Comparison of ENCODE assay signal across 14 cellular contexts in the genomic region with DNA sequence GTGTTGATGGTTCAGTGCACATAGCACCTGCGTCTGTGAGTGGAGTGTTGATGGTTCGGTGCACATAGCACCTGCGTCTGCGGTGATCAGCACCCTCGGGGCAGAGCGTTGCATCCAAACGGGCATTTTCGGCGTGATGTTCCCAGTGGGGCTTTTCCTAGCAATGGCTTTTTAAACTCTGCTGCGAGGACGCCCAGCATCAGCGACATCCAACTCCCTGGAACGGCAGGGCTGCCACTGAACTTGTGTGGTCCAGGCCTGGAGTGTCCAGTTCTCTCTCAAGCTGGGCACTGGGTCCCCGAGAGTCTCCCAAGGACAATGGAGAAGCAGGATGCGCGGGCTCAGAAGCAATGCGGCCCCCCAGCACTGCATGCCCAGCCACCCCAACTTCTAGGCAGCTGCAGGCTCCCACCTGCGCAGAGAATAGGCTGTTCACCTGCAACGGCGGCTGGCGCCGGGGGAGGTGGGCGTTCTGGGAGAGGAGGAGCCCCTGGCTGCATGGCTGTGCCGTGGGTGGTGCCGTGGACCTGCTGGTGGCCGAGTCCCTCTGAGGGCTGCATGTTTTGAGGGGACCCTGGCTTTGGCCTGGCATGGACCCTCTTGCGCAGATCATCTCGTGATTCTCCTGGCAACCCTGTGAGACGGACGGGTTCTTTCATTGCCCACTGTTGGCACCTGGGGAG.
DNase-seq lines count a peak whose midpoint lies in the region; FAIRE-seq and TF ChIP-seq lines count a peak whose summit lies in the region.
"Had no signal": no experiment of that assay in that cellular context is flagged by ENCODE, and none has a peak within 500 bp of the region (broad histone marks: within the 10 kb centered on the region; RNA-seq: fewer than 3 reads in every experiment).

No MANE protein-coding gene starts in this region.

- no peaks in the 10 kb centered on the region for H3K9me3 ChIP-seq in BLaER1 treated with 17β-estradiol and CSF1 and Interleukin-3, amounts not matched to agents 10 nM and 100 nM (replicated peaks in 1 of 11)
- no peaks in the 10 kb centered on the region for H3K9me3 ChIP-seq in DOHH2 (ENCODE audit: control insufficient read depth, insufficient read depth, low read length)
- H3K9me3 ChIP-seq: tibial nerve had no signal

- no peak for FAIRE-seq in urothelium cell line (lab: Jason Lieb, UNC)

- H3F3A ChIP-seq in DOHH2 (ENCODE audit: control insufficient read depth, insufficient read depth): peaks cover 19% of the 10 kb centered on the region

- H3K4me3 ChIP-seq in BLaER1 treated with 17β-estradiol and CSF1 and Interleukin-3, amounts not matched to agents 10 nM and 100 nM: peak overlapping the region in 3 of 10 experiments; percentile 28 to 44 (median 32); a peak in 4 of 20 replicates
- peak overlapping the region; percentile 81 for H3K4me3 ChIP-seq in DOHH2 (ENCODE audit: low read length)
- H3K4me3 ChIP-seq: skin epidermis, tibial nerve had no signal

- peak overlapping the region in 5 of 11 experiments; percentile 11 to 63 (median 54); a peak in 10 of 22 replicates for H3K9ac ChIP-seq in BLaER1 treated with 17β-estradiol and CSF1 and Interleukin-3, amounts not matched to agents 10 nM and 100 nM
- H3K9ac ChIP-seq: parathyroid adenoma had no signal

- peaks cover 52% of the 10 kb centered on the region for H3K79me2 ChIP-seq in DOHH2 (ENCODE audit: control insufficient read depth, low read length)
- H3K79me2 ChIP-seq: parathyroid adenoma had no signal

- H3K27ac ChIP-seq in BLaER1 treated with 17β-estradiol and CSF1 and Interleukin-3, amounts not matched to agents 10 nM and 100 nM: peak overlapping the region in 1 of 11 experiments; percentile 38; a peak in 1 of 22 replicates
- peak overlapping the region; percentile 96 for H3K27ac ChIP-seq in DOHH2 (ENCODE audit: low read depth, low read length)
- H3K27ac ChIP-seq: foreskin keratinocyte, parathyroid adenoma, tibial nerve, VCaP had no signal

- peaks cover 38 to 76% (median 73%) of the 10 kb centered on the region in 10 experiments for H3K4me1 ChIP-seq in BLaER1 treated with 17β-estradiol and CSF1 and Interleukin-3, amounts not matched to agents 10 nM and 100 nM
- H3K4me1 ChIP-seq in DOHH2 (ENCODE audit: control insufficient read depth, low read length): peaks cover 80% of the 10 kb centered on the region
- H3K4me1 ChIP-seq: foreskin keratinocyte, parathyroid adenoma had no signal

- H3K36me3 ChIP-seq in BLaER1 treated with 17β-estradiol and CSF1 and Interleukin-3, amounts not matched to agents 10 nM and 100 nM: no peaks in the 10 kb centered on the region
- H3K36me3 ChIP-seq in DOHH2 (ENCODE audit: control insufficient read depth, low read length): peaks cover 12% of the 10 kb centered on the region
- H3K36me3 ChIP-seq: tibial nerve had no signal

- DNase-seq in NCI-H69 (lab: John Stamatoyannopoulos, UW) (peak; percentile 63), kidney tubule cell (ENCODE audit: low spot score) (peak; percentile 34), urothelium cell line (ENCODE audit: low spot score) (no peak), NCI-H1694 treated with DMSO at 0.1 percent for 48 hours (lab: John Stamatoyannopoulos, UW) (no peak), AG08395 (ENCODE audit: low spot score) (no peak)
- no peak for DNase-seq in stimulated activated CD4-positive, alpha-beta T cell treated with anti-CD3 and anti-CD28 coated beads, Interleukin-2, amount 100 ng/mL, for 24 hours
- DNase-seq: NCI-H1092 had no signal

- peaks cover 0 to 37% (median 0%) of the 10 kb centered on the region in 11 experiments; a peak in 9 of 22 replicates for H3K27me3 ChIP-seq in BLaER1 treated with 17β-estradiol and CSF1 and Interleukin-3, amounts not matched to agents 10 nM and 100 nM
- no peaks in the 10 kb centered on the region for H3K27me3 ChIP-seq in DOHH2 (ENCODE audit: control insufficient read depth, low read length)

- no peaks in the 10 kb centered on the region for H3K9me2 ChIP-seq in DOHH2 (replicated peaks; ENCODE audit: control insufficient read depth, low read length)

- H3K4me2 ChIP-seq in BLaER1 treated with 17β-estradiol and CSF1 and Interleukin-3, amounts not matched to agents 10 nM and 100 nM: peak overlapping the region; percentile 68 to 100 (median 87); a peak in 21 of 22 replicates
- H3K4me2 ChIP-seq in DOHH2 (ENCODE audit: low read length): peak overlapping the region; percentile 100

- TF ChIP-seq CTCF in DOHH2 (IDR thresholded peaks at IDR 0.05; ENCODE audit: low read depth, low read length, poor library complexity, severe bottlenecking): no peak

- peaks cover 0 to 49% (median 0%) of the 10 kb centered on the region in 11 experiments; a peak in 5 of 22 replicates for H4K20me1 ChIP-seq in BLaER1 treated with 17β-estradiol and CSF1 and Interleukin-3, amounts not matched to agents 10 nM and 100 nM
- no peaks in the 10 kb centered on the region for H4K20me1 ChIP-seq in DOHH2 (ENCODE audit: control insufficient read depth, insufficient read depth, low read depth, low read length)

Comparison
In these comparisons a context has a peak if more than half of its experiments do, and no peak if none do; other contexts are left out.
1. DNase-seq: peak in NCI-H69 (single experiment) and kidney tubule cell (single experiment); none in urothelium cell line (single experiment), NCI-H1694 treated with DMSO at 0.1 percent for 48 hours (single experiment), AG08395 (single experiment) and stimulated activated CD4-positive, alpha-beta T cell treated with anti-CD3 and anti-CD28 coated beads, Interleukin-2, amount 100 ng/mL, for 24 hours (0 of 2).